2 cellular contexts compared by ENCODE assay signal in genomic region chr10:77926566-77927342, GRCh38.
TF ChIP-seq lines count a peak whose summit lies in the region.

Gene DLG5, minus strand, starts transcription at chr10:77926755. Its CDS starts 235 bp downstream, at chr10:77926520.

TF ChIP-seq in SK-N-SH, 30 proteins besides CTCF, POLR2A, EP300 and RAD21:
- TF ChIP-seq RFX5 (IDR thresholded peaks at IDR 0.05; ENCODE audit: low read length) (no peak), POLR2AphosphoS5 (IDR thresholded peaks at IDR 0.05; ENCODE audit: low read depth, low read length) (peak; percentile 57), NRF1 (IDR thresholded peaks at IDR 0.05; ENCODE audit: low read depth, low read length) (no peak), REST (IDR thresholded peaks at IDR 0.05; ENCODE audit: low read depth, low read length) (no peak), IRF3 (IDR thresholded peaks at IDR 0.05; ENCODE audit: low read depth, low read length) (no peak), MXI1 (IDR thresholded peaks at IDR 0.05; ENCODE audit: low read depth, low read length) (no peak), SIN3A (IDR thresholded peaks at IDR 0.05; ENCODE audit: borderline replicate concordance, low read depth, low read length) (no peak), TAF1 (IDR thresholded peaks at IDR 0.05; ENCODE audit: borderline replicate concordance, low read depth, low read length) (peak; percentile 65; the same call in 1 of the 2 replicates), YY1 (IDR thresholded peaks at IDR 0.05; ENCODE audit: low read depth) (peak; percentile 77), FOSL2 (IDR thresholded peaks at IDR 0.05; ENCODE audit: borderline replicate concordance, low read depth) (no peak)

TF ChIP-seq in HepG2, 621 proteins besides CTCF, POLR2A, EP300 and RAD21 (continues in another document):
- TF ChIP-seq ZNF160 (CRISPR knock-in tag; IDR thresholded peaks at IDR 0.05) (no peak), ELF3 (CRISPR knock-in tag; IDR thresholded peaks at IDR 0.05) (no peak), ZBTB7A (CRISPR knock-in tag; IDR thresholded peaks at IDR 0.05) (0 out of 2 replicates have a peak, but pooled peaks have one; percentile 34), TBX2 (CRISPR knock-in tag; IDR thresholded peaks at IDR 0.05; ENCODE audit: borderline replicate concordance) (0 out of 2 replicates have a peak, but pooled peaks have one; percentile 4), ZNF589 (CRISPR knock-in tag; conservative IDR thresholded peaks at IDR 0.05) (no peak), GABPB1 (CRISPR knock-in tag; IDR thresholded peaks at IDR 0.05) (peak; percentile 48; the same call in 1 of the 2 replicates), ETS1 (CRISPR knock-in tag; IDR thresholded peaks at IDR 0.05) (0 out of 2 replicates have a peak, but pooled peaks have one; percentile 5), ZNF749 (CRISPR knock-in tag; IDR thresholded peaks at IDR 0.05; ENCODE audit: borderline replicate concordance) (no peak), ZNF790 (CRISPR knock-in tag; IDR thresholded peaks at IDR 0.05; ENCODE audit: borderline replicate concordance) (no peak), ZFX (CRISPR knock-in tag; IDR thresholded peaks at IDR 0.05; ENCODE audit: low read depth) (peak; percentile 15), GTF2F1 (IDR thresholded peaks at IDR 0.05; ENCODE audit: low read length) (no peak), RBFOX2 (IDR thresholded peaks at IDR 0.05; ENCODE audit: low read depth, low read length) (peak; percentile 52; the same call in 1 of the 2 replicates), HNRNPLL (IDR thresholded peaks at IDR 0.05; ENCODE audit: low read depth, low read length, poor library complexity, severe bottlenecking) (peak; percentile 19), ZNF180 (CRISPR knock-in tag; IDR thresholded peaks at IDR 0.05; ENCODE audit: borderline replicate concordance, low read depth) (no peak), ZNF564 (CRISPR knock-in tag; IDR thresholded peaks at IDR 0.05) (no peak), ZNF75D (CRISPR knock-in tag; IDR thresholded peaks at IDR 0.05; ENCODE audit: borderline replicate concordance) (no peak), CREB3 (CRISPR knock-in tag; IDR thresholded peaks at IDR 0.05) (0 out of 2 replicates have a peak, but pooled peaks have one; percentile 9), YY1 (IDR thresholded peaks at IDR 0.05; ENCODE audit: insufficient read depth, insufficient replicate concordance, low read depth, low read length) (peak; percentile 81), PATZ1 (CRISPR knock-in tag; IDR thresholded peaks at IDR 0.05) (peak; percentile 71; the same call in 1 of the 2 replicates), FOXO4 (CRISPR knock-in tag; conservative IDR thresholded peaks at IDR 0.05) (no peak), ZNF512B (CRISPR knock-in tag; IDR thresholded peaks at IDR 0.05; ENCODE audit: borderline replicate concordance) (no peak), ZSCAN5A (CRISPR knock-in tag; IDR thresholded peaks at IDR 0.05; ENCODE audit: borderline replicate concordance) (no peak), ZNF574 (CRISPR knock-in tag; IDR thresholded peaks at IDR 0.05) (peak; percentile 3; the same call in 1 of the 2 replicates), ZMAT3 (CRISPR knock-in tag; conservative IDR thresholded peaks at IDR 0.05) (no peak), ZFY (CRISPR knock-in tag; IDR thresholded peaks at IDR 0.05) (peak; percentile 37), MAX (IDR thresholded peaks at IDR 0.05) (peak; percentile 22; the same call in 1 of the 2 replicates), ZNF275 (CRISPR knock-in tag; IDR thresholded peaks at IDR 0.05; ENCODE audit: borderline replicate concordance) (0 out of 2 replicates have a peak, but pooled peaks have one; percentile 4), SAP130 (CRISPR knock-in tag; IDR thresholded peaks at IDR 0.05; ENCODE audit: low read depth) (peak; percentile 25), ZNF616 (CRISPR knock-in tag; IDR thresholded peaks at IDR 0.05; ENCODE audit: low read depth) (0 out of 2 replicates have a peak, but pooled peaks have one; percentile 35), ZNF691 (CRISPR knock-in tag; IDR thresholded peaks at IDR 0.05; ENCODE audit: borderline replicate concordance, low read depth) (no peak), BCL3 (CRISPR knock-in tag; IDR thresholded peaks at IDR 0.05) (no peak), ZBTB2 (CRISPR knock-in tag; IDR thresholded peaks at IDR 0.05; ENCODE audit: low read depth) (0 out of 2 replicates have a peak, but pooled peaks have one; percentile 53), EEA1 (CRISPR knock-in tag; IDR thresholded peaks at IDR 0.05; ENCODE audit: borderline replicate concordance) (0 out of 2 replicates have a peak, but pooled peaks have one; percentile 33)
